In the genomic region with DNA sequence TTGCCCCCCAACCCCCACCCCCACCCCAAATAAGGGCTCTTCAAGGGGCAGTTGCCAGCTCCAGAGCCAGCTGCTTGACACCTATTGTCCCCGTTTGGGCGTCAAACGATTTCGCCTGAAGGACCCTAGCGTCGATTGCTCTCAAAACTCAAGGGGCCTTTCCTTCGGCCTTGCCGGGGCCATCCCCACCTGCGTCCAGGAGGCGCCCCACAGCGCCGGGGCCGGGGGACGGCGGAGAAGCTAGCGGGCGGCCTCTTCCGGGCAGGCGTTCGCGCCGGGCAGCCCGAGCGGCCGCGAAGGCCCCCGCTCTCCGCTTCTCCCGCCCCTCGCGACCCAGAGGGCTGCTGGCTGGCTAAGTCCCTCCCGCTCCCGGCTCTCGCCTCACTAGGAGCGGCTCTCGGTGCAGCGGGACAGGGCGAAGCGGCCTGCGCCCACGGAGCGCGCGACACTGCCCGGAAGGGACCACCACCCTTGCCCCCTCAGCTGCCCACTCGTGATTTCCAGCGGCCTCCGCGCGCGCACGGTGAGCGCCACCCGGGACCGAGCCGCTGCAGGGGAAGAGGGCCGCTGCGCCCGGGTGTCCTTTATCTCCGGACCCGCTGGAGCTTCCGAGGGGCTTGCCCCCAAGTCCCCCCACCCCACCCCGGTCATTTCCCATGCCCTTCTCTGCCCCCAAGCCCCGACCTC, we compare ENCODE assay signal across 1 cellular context.
TF ChIP-seq lines count a peak whose summit lies in the region.

A gene with protein sequence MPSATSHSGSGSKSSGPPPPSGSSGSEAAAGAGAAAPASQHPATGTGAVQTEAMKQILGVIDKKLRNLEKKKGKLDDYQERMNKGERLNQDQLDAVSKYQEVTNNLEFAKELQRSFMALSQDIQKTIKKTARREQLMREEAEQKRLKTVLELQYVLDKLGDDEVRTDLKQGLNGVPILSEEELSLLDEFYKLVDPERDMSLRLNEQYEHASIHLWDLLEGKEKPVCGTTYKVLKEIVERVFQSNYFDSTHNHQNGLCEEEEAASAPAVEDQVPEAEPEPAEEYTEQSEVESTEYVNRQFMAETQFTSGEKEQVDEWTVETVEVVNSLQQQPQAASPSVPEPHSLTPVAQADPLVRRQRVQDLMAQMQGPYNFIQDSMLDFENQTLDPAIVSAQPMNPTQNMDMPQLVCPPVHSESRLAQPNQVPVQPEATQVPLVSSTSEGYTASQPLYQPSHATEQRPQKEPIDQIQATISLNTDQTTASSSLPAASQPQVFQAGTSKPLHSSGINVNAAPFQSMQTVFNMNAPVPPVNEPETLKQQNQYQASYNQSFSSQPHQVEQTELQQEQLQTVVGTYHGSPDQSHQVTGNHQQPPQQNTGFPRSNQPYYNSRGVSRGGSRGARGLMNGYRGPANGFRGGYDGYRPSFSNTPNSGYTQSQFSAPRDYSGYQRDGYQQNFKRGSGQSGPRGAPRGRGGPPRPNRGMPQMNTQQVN (plus strand): TSS at position 383 of the 687 bp plus-strand sequence. CDS start 690 bp downstream, outside the sequence.

TF ChIP-seq in K562, 482 proteins besides CTCF, POLR2A, EP300 and RAD21 (continued from another document and continues in another):
- TF ChIP-seq, protein P1, sequence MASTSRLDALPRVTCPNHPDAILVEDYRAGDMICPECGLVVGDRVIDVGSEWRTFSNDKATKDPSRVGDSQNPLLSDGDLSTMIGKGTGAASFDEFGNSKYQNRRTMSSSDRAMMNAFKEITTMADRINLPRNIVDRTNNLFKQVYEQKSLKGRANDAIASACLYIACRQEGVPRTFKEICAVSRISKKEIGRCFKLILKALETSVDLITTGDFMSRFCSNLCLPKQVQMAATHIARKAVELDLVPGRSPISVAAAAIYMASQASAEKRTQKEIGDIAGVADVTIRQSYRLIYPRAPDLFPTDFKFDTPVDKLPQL (IDR thresholded peaks at IDR 0.05; ENCODE audit: extremely low read depth, insufficient read length), result no peak
- TF ChIP-seq CC2D1A (IDR thresholded peaks at IDR 0.05), result no peak
- TF ChIP-seq ZNF696 (CRISPR knock-in tag; conservative IDR thresholded peaks at IDR 0.05), result no peak
- TF ChIP-seq HLTF (IDR thresholded peaks at IDR 0.05), result no peak
- TF ChIP-seq, protein P2, sequence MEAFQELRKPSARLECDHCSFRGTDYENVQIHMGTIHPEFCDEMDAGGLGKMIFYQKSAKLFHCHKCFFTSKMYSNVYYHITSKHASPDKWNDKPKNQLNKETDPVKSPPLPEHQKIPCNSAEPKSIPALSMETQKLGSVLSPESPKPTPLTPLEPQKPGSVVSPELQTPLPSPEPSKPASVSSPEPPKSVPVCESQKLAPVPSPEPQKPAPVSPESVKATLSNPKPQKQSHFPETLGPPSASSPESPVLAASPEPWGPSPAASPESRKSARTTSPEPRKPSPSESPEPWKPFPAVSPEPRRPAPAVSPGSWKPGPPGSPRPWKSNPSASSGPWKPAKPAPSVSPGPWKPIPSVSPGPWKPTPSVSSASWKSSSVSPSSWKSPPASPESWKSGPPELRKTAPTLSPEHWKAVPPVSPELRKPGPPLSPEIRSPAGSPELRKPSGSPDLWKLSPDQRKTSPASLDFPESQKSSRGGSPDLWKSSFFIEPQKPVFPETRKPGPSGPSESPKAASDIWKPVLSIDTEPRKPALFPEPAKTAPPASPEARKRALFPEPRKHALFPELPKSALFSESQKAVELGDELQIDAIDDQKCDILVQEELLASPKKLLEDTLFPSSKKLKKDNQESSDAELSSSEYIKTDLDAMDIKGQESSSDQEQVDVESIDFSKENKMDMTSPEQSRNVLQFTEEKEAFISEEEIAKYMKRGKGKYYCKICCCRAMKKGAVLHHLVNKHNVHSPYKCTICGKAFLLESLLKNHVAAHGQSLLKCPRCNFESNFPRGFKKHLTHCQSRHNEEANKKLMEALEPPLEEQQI (IDR thresholded peaks at IDR 0.05), result no peak
- TF ChIP-seq MEF2A (IDR thresholded peaks at IDR 0.05; ENCODE audit: control insufficient read depth, low read depth, low read length), result no peak
- peak; percentile 66 for TF ChIP-seq SOX6 (IDR thresholded peaks at IDR 0.05)
- 0 out of 2 replicates have a peak, but pooled peaks have one; percentile 22 for TF ChIP-seq ZNF197 (CRISPR knock-in tag; IDR thresholded peaks at IDR 0.05; ENCODE audit: low read depth)
- TF ChIP-seq, protein P3, sequence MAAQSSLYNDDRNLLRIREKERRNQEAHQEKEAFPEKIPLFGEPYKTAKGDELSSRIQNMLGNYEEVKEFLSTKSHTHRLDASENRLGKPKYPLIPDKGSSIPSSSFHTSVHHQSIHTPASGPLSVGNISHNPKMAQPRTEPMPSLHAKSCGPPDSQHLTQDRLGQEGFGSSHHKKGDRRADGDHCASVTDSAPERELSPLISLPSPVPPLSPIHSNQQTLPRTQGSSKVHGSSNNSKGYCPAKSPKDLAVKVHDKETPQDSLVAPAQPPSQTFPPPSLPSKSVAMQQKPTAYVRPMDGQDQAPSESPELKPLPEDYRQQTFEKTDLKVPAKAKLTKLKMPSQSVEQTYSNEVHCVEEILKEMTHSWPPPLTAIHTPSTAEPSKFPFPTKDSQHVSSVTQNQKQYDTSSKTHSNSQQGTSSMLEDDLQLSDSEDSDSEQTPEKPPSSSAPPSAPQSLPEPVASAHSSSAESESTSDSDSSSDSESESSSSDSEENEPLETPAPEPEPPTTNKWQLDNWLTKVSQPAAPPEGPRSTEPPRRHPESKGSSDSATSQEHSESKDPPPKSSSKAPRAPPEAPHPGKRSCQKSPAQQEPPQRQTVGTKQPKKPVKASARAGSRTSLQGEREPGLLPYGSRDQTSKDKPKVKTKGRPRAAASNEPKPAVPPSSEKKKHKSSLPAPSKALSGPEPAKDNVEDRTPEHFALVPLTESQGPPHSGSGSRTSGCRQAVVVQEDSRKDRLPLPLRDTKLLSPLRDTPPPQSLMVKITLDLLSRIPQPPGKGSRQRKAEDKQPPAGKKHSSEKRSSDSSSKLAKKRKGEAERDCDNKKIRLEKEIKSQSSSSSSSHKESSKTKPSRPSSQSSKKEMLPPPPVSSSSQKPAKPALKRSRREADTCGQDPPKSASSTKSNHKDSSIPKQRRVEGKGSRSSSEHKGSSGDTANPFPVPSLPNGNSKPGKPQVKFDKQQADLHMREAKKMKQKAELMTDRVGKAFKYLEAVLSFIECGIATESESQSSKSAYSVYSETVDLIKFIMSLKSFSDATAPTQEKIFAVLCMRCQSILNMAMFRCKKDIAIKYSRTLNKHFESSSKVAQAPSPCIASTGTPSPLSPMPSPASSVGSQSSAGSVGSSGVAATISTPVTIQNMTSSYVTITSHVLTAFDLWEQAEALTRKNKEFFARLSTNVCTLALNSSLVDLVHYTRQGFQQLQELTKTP (IDR thresholded peaks at IDR 0.05; ENCODE audit: low read depth in 1 of 2, partially characterized antibody in 2 of 2), result no peak
- TF ChIP-seq, protein P4, sequence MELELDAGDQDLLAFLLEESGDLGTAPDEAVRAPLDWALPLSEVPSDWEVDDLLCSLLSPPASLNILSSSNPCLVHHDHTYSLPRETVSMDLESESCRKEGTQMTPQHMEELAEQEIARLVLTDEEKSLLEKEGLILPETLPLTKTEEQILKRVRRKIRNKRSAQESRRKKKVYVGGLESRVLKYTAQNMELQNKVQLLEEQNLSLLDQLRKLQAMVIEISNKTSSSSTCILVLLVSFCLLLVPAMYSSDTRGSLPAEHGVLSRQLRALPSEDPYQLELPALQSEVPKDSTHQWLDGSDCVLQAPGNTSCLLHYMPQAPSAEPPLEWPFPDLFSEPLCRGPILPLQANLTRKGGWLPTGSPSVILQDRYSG (tag; conservative IDR thresholded peaks at IDR 0.05; ENCODE audit: low read depth), result peak; percentile 53; the same call in 1 of the 2 replicates
- TF ChIP-seq GABPB2 (CRISPR knock-in tag; conservative IDR thresholded peaks at IDR 0.05), result no peak
- TF ChIP-seq CCNT2 (IDR thresholded peaks at IDR 0.05; ENCODE audit: borderline replicate concordance, extremely low read depth, insufficient read length, low read depth, low read length), result peak; percentile 70
- TF ChIP-seq MTA3 (IDR thresholded peaks at IDR 0.05; ENCODE audit: borderline replicate concordance), result peak; percentile 55; the same call in 1 of the 2 replicates
- TF ChIP-seq, protein P5, sequence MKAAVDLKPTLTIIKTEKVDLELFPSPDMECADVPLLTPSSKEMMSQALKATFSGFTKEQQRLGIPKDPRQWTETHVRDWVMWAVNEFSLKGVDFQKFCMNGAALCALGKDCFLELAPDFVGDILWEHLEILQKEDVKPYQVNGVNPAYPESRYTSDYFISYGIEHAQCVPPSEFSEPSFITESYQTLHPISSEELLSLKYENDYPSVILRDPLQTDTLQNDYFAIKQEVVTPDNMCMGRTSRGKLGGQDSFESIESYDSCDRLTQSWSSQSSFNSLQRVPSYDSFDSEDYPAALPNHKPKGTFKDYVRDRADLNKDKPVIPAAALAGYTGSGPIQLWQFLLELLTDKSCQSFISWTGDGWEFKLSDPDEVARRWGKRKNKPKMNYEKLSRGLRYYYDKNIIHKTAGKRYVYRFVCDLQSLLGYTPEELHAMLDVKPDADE (conservative IDR thresholded peaks at IDR 0.05; ENCODE audit: control insufficient read depth, low read depth, low read length), result peak; percentile 33; the same call in 1 of the 2 replicates
- no peak for TF ChIP-seq BCL6 (CRISPR knock-in tag; IDR thresholded peaks at IDR 0.05)
- TF ChIP-seq, protein P6, sequence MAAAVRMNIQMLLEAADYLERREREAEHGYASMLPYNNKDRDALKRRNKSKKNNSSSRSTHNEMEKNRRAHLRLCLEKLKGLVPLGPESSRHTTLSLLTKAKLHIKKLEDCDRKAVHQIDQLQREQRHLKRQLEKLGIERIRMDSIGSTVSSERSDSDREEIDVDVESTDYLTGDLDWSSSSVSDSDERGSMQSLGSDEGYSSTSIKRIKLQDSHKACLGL (CRISPR knock-in tag; IDR thresholded peaks at IDR 0.05; ENCODE audit: borderline replicate concordance, poor library complexity, severe bottlenecking), result no peak
- peak; percentile 66; the same call in 1 of the 2 replicates for TF ChIP-seq PML (IDR thresholded peaks at IDR 0.05; ENCODE audit: low read length)
- TF ChIP-seq XRCC5 (IDR thresholded peaks at IDR 0.05; ENCODE audit: low read depth, low read length), result peak; percentile 89
- no peak for TF ChIP-seq NCOR1 (IDR thresholded peaks at IDR 0.05)
- TF ChIP-seq, protein P7, sequence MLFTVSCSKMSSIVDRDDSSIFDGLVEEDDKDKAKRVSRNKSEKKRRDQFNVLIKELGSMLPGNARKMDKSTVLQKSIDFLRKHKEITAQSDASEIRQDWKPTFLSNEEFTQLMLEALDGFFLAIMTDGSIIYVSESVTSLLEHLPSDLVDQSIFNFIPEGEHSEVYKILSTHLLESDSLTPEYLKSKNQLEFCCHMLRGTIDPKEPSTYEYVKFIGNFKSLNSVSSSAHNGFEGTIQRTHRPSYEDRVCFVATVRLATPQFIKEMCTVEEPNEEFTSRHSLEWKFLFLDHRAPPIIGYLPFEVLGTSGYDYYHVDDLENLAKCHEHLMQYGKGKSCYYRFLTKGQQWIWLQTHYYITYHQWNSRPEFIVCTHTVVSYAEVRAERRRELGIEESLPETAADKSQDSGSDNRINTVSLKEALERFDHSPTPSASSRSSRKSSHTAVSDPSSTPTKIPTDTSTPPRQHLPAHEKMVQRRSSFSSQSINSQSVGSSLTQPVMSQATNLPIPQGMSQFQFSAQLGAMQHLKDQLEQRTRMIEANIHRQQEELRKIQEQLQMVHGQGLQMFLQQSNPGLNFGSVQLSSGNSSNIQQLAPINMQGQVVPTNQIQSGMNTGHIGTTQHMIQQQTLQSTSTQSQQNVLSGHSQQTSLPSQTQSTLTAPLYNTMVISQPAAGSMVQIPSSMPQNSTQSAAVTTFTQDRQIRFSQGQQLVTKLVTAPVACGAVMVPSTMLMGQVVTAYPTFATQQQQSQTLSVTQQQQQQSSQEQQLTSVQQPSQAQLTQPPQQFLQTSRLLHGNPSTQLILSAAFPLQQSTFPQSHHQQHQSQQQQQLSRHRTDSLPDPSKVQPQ (CRISPR knock-in tag; IDR thresholded peaks at IDR 0.05; ENCODE audit: borderline replicate concordance), result no peak
- no peak for TF ChIP-seq MAFG (tag; conservative IDR thresholded peaks at IDR 0.05)
- TF ChIP-seq DDX20 (tag; IDR thresholded peaks at IDR 0.05; ENCODE audit: low read depth), result no peak
- no peak for TF ChIP-seq CREBBP (IDR thresholded peaks at IDR 0.05; ENCODE audit: low read depth, low read length)
- TF ChIP-seq ZNF589 (CRISPR knock-in tag; IDR thresholded peaks at IDR 0.05; ENCODE audit: low read depth), result no peak
- TF ChIP-seq ZNF561 (CRISPR knock-in tag; conservative IDR thresholded peaks at IDR 0.05), result no peak
- TF ChIP-seq ZBTB8A (IDR thresholded peaks at IDR 0.05; ENCODE audit: partially characterized antibody), result no peak
- TF ChIP-seq SMAD1 (IDR thresholded peaks at IDR 0.05; ENCODE audit: low read depth, low read length, partially characterized antibody), result no peak
- no peak for TF ChIP-seq RFX1 (IDR thresholded peaks at IDR 0.05)
- TF ChIP-seq MTF1 (CRISPR knock-in tag; IDR thresholded peaks at IDR 0.05; ENCODE audit: borderline replicate concordance), result no peak
- TF ChIP-seq, protein P8, sequence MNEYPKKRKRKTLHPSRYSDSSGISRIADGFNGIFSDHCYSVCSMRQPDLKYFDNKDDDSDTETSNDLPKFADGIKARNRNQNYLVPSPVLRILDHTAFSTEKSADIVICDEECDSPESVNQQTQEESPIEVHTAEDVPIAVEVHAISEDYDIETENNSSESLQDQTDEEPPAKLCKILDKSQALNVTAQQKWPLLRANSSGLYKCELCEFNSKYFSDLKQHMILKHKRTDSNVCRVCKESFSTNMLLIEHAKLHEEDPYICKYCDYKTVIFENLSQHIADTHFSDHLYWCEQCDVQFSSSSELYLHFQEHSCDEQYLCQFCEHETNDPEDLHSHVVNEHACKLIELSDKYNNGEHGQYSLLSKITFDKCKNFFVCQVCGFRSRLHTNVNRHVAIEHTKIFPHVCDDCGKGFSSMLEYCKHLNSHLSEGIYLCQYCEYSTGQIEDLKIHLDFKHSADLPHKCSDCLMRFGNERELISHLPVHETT (CRISPR knock-in tag; conservative IDR thresholded peaks at IDR 0.05 in 1 of 2, IDR thresholded peaks at IDR 0.05 in 1 of 2), result no peak
- TF ChIP-seq, protein P9, sequence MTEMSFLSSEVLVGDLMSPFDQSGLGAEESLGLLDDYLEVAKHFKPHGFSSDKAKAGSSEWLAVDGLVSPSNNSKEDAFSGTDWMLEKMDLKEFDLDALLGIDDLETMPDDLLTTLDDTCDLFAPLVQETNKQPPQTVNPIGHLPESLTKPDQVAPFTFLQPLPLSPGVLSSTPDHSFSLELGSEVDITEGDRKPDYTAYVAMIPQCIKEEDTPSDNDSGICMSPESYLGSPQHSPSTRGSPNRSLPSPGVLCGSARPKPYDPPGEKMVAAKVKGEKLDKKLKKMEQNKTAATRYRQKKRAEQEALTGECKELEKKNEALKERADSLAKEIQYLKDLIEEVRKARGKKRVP (CRISPR knock-in tag; IDR thresholded peaks at IDR 0.05), result 0 out of 2 replicates have a peak, but pooled peaks have one; percentile 28
- peak; percentile 81 for TF ChIP-seq PHF8 (IDR thresholded peaks at IDR 0.05; ENCODE audit: borderline replicate concordance, low read length)
- peak in 1 of 2 experiments; percentile 19; a peak in 1 of 4 replicates for TF ChIP-seq ETV6 (IDR thresholded peaks at IDR 0.05; ENCODE audit: borderline replicate concordance in 1 of 2, low read depth in 2 of 2, low read length in 1 of 2)
- TF ChIP-seq ETV6 (CRISPR knock-in tag; IDR thresholded peaks at IDR 0.05; ENCODE audit: borderline replicate concordance), result peak; percentile 77; the same call in 1 of the 2 replicates
- TF ChIP-seq MYC (IDR thresholded peaks at IDR 0.05; ENCODE audit: low read depth, low read length), result no peak
- TF ChIP-seq MYC (CRISPR knock-in tag; IDR thresholded peaks at IDR 0.05; ENCODE audit: borderline replicate concordance, low read depth), result no peak
- peak; percentile 22; the same call in 1 of the 2 replicates for TF ChIP-seq ZNF143 (CRISPR knock-in tag; IDR thresholded peaks at IDR 0.05)
- peak; percentile 91 for TF ChIP-seq TBP (optimal IDR thresholded peaks at IDR 0.05; ENCODE audit: low read depth, low read length)
